8 cellular contexts compared by ENCODE assay signal in the genomic region with DNA sequence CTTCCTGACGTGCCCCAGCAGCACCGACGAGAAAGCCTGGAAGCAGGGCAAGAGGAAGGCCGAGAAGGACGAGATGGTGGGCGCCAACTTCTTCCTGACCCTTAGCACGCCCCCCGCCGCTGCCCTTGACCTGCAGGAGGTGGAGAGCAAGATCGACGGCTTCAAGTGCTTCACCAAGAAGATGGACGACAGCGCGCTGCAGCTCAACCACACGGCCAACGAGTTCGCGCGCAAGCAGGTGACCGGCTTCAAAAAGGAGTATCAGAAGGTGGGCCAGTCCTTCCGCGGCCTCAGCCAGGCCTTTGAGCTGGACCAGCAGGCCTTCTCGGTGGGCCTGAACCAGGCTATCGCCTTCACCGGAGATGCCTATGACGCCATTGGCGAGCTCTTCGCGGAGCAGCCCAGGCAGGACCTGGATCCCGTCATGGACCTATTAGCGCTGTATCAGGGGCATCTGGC. TPM values are rescaled to one million over a fixed set of nuclear protein-coding genes. Genes with fewer than 3 reads are reported as not detected.
DNase-seq lines count a peak whose midpoint lies in the region; ATAC-seq, FAIRE-seq and TF ChIP-seq lines count a peak whose summit lies in the region.

No MANE protein-coding gene starts in this region.

- H3K9me3 Mint-ChIP-seq in immature natural killer cell: no peaks in the 10 kb centered on the region
- H3K9me3 Mint-ChIP-seq in stimulated activated effector memory CD8-positive, alpha-beta T cell treated with anti-CD3 and anti-CD28 coated beads, Interleukin-12 subunit alpha, Interleukin-12 subunit beta, amount 100 ng/mL, for 72 hours: no peaks in the 10 kb centered on the region

- intact Hi-C loops in adrenal gland (cut with DNase I): loop anchor here (5.0 to 10.0 kb wide), 3 partner anchors 146 to 348 kb away; no protein-coding TSS in a partner anchor

- H3K36me3 Mint-ChIP-seq in immature natural killer cell: peaks cover 0 to 5% (median 3%) of the 10 kb centered on the region in 3 donors
- peaks cover 17% of the 10 kb centered on the region for H3K36me3 Mint-ChIP-seq in stimulated activated effector memory CD8-positive, alpha-beta T cell treated with anti-CD3 and anti-CD28 coated beads, Interleukin-12 subunit alpha, Interleukin-12 subunit beta, amount 100 ng/mL, for 72 hours

- TF ChIP-seq POLR2A in adrenal gland (IDR thresholded peaks at IDR 0.05): no peak
- no peak for TF ChIP-seq POLR2A in GM12891 (IDR thresholded peaks at IDR 0.05; ENCODE audit: low read depth, low read length)

- WGBS in adrenal gland, 4 donors: 85 to 91% (median 86%) methylated on average over 23 to 31 of the region's 31 CpGs

- peaks cover 30 to 57% of the 10 kb centered on the region in 2 donors for H3K4me1 ChIP-seq in adrenal gland (replicated peaks in 1 of 2)
- H3K4me1 ChIP-seq in SJCRH30: no peaks in the 10 kb centered on the region; the same call in 1 of the 2 replicates

- peak overlapping the region; percentile 78 to 92 (median 88) for H3K27ac Mint-ChIP-seq in immature natural killer cell
- peak overlapping the region; percentile 69 for H3K27ac Mint-ChIP-seq in stimulated activated effector memory CD8-positive, alpha-beta T cell treated with anti-CD3 and anti-CD28 coated beads, Interleukin-12 subunit alpha, Interleukin-12 subunit beta, amount 100 ng/mL, for 72 hours

- H3K36me3 ChIP-seq in adrenal gland (replicated peaks in 1 of 2) (no peaks in the 10 kb centered on the region), SJCRH30 (no peaks in the 10 kb centered on the region)

- TF ChIP-seq CTCF in HL-60 (IDR thresholded peaks at IDR 0.05; ENCODE audit: insufficient read depth, low read length) (no peak), adrenal gland (IDR thresholded peaks at IDR 0.05) (no peak)

- DNase-seq in HL-60 (ENCODE audit: low read depth in 1 of 2, low spot score in 1 of 2) (no peak), adrenal gland (peak in 1 of 7 donors; percentile 26), immature natural killer cell (no peak), GM12891 (ENCODE audit: insufficient read length, low spot score) (no peak), SJCRH30 (no peak)
- no peak for DNase-seq in stimulated activated effector memory CD8-positive, alpha-beta T cell treated with anti-CD3 and anti-CD28 coated beads, Interleukin-12 subunit alpha, Interleukin-12 subunit beta, amount 100 ng/mL, for 72 hours (ENCODE audit: low spot score in 2 of 2)

- FAIRE-seq in GM12891 (lab: Jason Lieb, UNC): no peak

- peak overlapping the region in 4 of 5 donors; percentile 93 to 99 (median 94) for H3K4me3 Mint-ChIP-seq in immature natural killer cell
- peak overlapping the region; percentile 77 for H3K4me3 Mint-ChIP-seq in stimulated activated effector memory CD8-positive, alpha-beta T cell treated with anti-CD3 and anti-CD28 coated beads, Interleukin-12 subunit alpha, Interleukin-12 subunit beta, amount 100 ng/mL, for 72 hours

- ATAC-seq in stimulated activated effector memory CD8-positive, alpha-beta T cell treated with anti-CD3 and anti-CD28 coated beads, Interleukin-12 subunit alpha, Interleukin-12 subunit beta, amount 100 ng/mL, for 72 hours: no peak
- ATAC-seq in HG03520 (IDR thresholded peaks at IDR 0.05; ENCODE audit: unreplicated experiment) (no peak), HG03097 (IDR thresholded peaks at IDR 0.05; ENCODE audit: low FRiP score, unreplicated experiment) (no peak)

- H3K27me3 ChIP-seq in HL-60 (ENCODE audit: insufficient read depth, poor library complexity, severe bottlenecking) (no peaks in the 10 kb centered on the region), adrenal gland (no peaks in the 10 kb centered on the region), SJCRH30 (no peaks in the 10 kb centered on the region)

- peak overlapping the region; percentile 49; the same call in 1 of the 2 replicates for H3K27ac ChIP-seq in HL-60 (replicated peaks)
- peak overlapping the region in 3 of 5 donors; percentile 91 to 97 (median 95) for H3K27ac ChIP-seq in adrenal gland
- no peak overlapping the region for H3K27ac ChIP-seq in SJCRH30

- no peaks in the 10 kb centered on the region for H3K9me3 ChIP-seq in adrenal gland (replicated peaks in 1 of 3)
- no peaks in the 10 kb centered on the region for H3K9me3 ChIP-seq in SJCRH30 (replicated peaks)

- H3K4me3 ChIP-seq in HL-60 (replicated peaks; ENCODE audit: insufficient read depth, low read length) (peak overlapping the region; percentile 61), adrenal gland (peak overlapping the region in 2 of 4 donors; percentile 84 to 99), SJCRH30 (no peak overlapping the region)

- H3K27me3 Mint-ChIP-seq in immature natural killer cell (ENCODE audit: low read depth in 3 of 3): peaks cover 0 to 7% (median 2%) of the 10 kb centered on the region in 3 donors

- H3K4me1 Mint-ChIP-seq in immature natural killer cell: peaks cover 6 to 35% of the 10 kb centered on the region in 2 donors
- peaks cover 51% of the 10 kb centered on the region for H3K4me1 Mint-ChIP-seq in stimulated activated effector memory CD8-positive, alpha-beta T cell treated with anti-CD3 and anti-CD28 coated beads, Interleukin-12 subunit alpha, Interleukin-12 subunit beta, amount 100 ng/mL, for 72 hours

TF ChIP-seq in GM12891, 5 proteins besides CTCF, POLR2A, EP300 and RAD21:
- TF ChIP-seq TAF1 (IDR thresholded peaks at IDR 0.05; ENCODE audit: low read depth, low read length) (no peak), POU2F2 (IDR thresholded peaks at IDR 0.05; ENCODE audit: low read depth, low read length) (no peak)

RNA-seq across cellular contexts. Expression of a gene that starts 1.6 kb away (rescaled TPM):
- 10 to 100 TPM; 30.2 to 89.4 (median 43.2) TPM for total RNA-seq in adrenal gland
- polyA plus RNA-seq in adrenal gland (10 to 100 TPM in 1 of 3 donors, 1 to 10 TPM in 2; 4.0 to 20.6 (median 5.7) TPM), immature natural killer cell (10 to 100 TPM in 1 of 3 donors, 1 to 10 TPM in 2; 1.5 to 10.2 (median 6.0) TPM)
- polyA plus RNA-seq in GM12891 (2012; ENCODE audit: low read depth, missing spikeins): 0.33 TPM
- total RNA-seq in SJCRH30 (2014; rRNA removed; shearing (Covaris generic)): 8.4 and 9.3 TPM in 2 replicates
